In the genomic region with DNA sequence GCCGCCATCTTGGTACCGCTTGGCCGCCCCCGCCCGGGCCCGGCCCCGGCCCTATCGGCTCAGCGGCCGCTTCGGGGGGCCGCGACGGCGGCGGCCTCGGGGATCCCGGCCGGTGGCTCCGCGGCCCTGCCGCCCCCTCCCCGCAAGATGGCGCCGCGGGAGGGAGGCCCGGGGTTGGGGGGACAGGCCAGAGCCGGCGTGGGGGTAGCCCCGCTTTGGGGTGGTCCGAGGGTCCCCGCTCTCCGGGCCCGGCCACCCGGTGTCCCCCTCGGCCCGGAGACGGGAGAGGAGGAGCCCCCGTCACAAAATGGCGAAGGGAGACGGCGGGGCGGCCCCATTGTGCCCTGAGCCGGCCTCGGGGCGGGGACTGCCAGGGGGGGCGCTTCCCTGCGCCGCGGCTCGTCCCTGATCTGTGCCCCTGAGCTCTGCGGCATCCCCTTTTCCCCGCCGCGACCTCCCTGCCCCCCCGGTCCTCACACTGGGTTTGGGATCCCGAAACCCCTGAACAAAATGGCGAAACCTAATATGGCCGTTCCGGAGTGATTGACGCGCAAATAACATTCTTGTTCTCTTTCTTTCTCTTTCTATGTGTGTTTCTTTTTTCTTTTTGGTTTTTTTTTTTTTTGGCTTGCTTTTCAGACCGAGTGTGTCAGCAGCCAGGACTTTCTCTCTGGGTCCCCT, we compare ENCODE assay signal across 8 cellular contexts. TPM values are rescaled to one million over a fixed set of nuclear protein-coding genes. Genes with fewer than 3 reads are reported as not detected.
DNase-seq lines count a peak whose midpoint lies in the region; ATAC-seq, FAIRE-seq and TF ChIP-seq lines count a peak whose summit lies in the region.

No MANE protein-coding gene starts in this region.

- peak overlapping the region; percentile 96 for H3K4me3 ChIP-seq in ACC112 (ENCODE audit: low read depth, low read length)
- H3K4me3 ChIP-seq in kidney (ENCODE audit: low read length in 2 of 2) = peak overlapping the region; percentile 78 to 87

- peak overlapping the region; percentile 40 for H2AFZ ChIP-seq in ACC112 (ENCODE audit: low read length, unreplicated experiment)

- peaks cover 42% of the 10 kb centered on the region for H3K36me3 Mint-ChIP-seq in brain

- H3K4me1 ChIP-seq in ACC112 (ENCODE audit: control insufficient read depth, insufficient read depth, low read length, unreplicated experiment) (peaks cover 22% of the 10 kb centered on the region), kidney (ENCODE audit: control insufficient read depth in 1 of 2, insufficient read depth in 1 of 2, low read depth in 1 of 2, low read length in 2 of 2) (peaks cover 15 to 21% of the 10 kb centered on the region in 2 donors)

- H3K4me3 Mint-ChIP-seq in brain = peak overlapping the region; percentile 89 to 99 (median 93)

- H3K27me3 ChIP-seq in ACC112 (ENCODE audit: insufficient read depth, low read length) = no peaks in the 10 kb centered on the region

- H3K27ac ChIP-seq in ACC112 (ENCODE audit: low read depth, low read length) (peak overlapping the region; percentile 75), kidney (ENCODE audit: low read depth in 2 of 2, low read length in 2 of 2) (peak overlapping the region; percentile 97 to 99)

- peaks cover 49% of the 10 kb centered on the region for H3K4me1 Mint-ChIP-seq in brain

- DNase-seq in T-helper 9 cell = peak; percentile 46
- DNase-seq in kidney = peak; percentile 88
- peak in 3 of 4 experiments; percentile 32 to 42 (median 34) for DNase-seq in stimulated activated CD4-positive, alpha-beta T cell treated with anti-CD3 and anti-CD28 coated beads, Interleukin-1b, Interleukin-23, amount 100 ng/mL, for 24 hours (ENCODE audit: low read depth in 4 of 4, low spot score in 1 of 4)
- no peak for DNase-seq in dedifferentiated amniotic fluid mesenchymal stem cell (ENCODE audit: extremely low spot score)

- H3K27ac Mint-ChIP-seq in brain = peak overlapping the region; percentile 98 to 100 (median 99)

- intact Hi-C loops in kidney (cut with DNase I) = no loop called here

- H3K79me2 ChIP-seq in ACC112 (ENCODE audit: control insufficient read depth, insufficient read depth, low read length, unreplicated experiment) = peaks cover 60% of the 10 kb centered on the region

- H3K36me3 ChIP-seq in ACC112 (ENCODE audit: insufficient read depth, low read length) = peaks cover 28% of the 10 kb centered on the region
- H3K36me3 ChIP-seq in kidney (ENCODE audit: control insufficient read depth in 1 of 2, insufficient read depth in 2 of 2, low read length in 2 of 2) = peaks cover 0 to 5% of the 10 kb centered on the region in 2 donors

- H3K9me3 ChIP-seq in kidney (ENCODE audit: control insufficient read depth in 1 of 2, low read length in 2 of 2) = no peaks in the 10 kb centered on the region

- TF ChIP-seq CTCF in brain (conservative IDR thresholded peaks at IDR 0.05) = no peak
- no peak for TF ChIP-seq CTCF in kidney (IDR thresholded peaks at IDR 0.05; ENCODE audit: borderline replicate concordance, extremely low read depth, insufficient read depth)

- H3K9ac ChIP-seq in kidney (ENCODE audit: low read length in 2 of 2) = peak overlapping the region; percentile 83 to 95

- peak; percentile 7 for ATAC-seq in GM18520 (IDR thresholded peaks at IDR 0.05; ENCODE audit: unreplicated experiment)
- ATAC-seq in HG03354 (IDR thresholded peaks at IDR 0.05; ENCODE audit: poor library complexity, severe bottlenecking, unreplicated experiment) = peak; percentile 12

- H3K27me3 Mint-ChIP-seq in brain = peaks cover 20% of the 10 kb centered on the region

- H3K9me3 Mint-ChIP-seq in brain = no peaks in the 10 kb centered on the region

- no peak for FAIRE-seq in kidney (lab: Jason Lieb, UNC)

RNA-seq across cellular contexts. Expression of a gene that starts 1.0 kb away (rescaled TPM):
- 11.7 TPM for polyA plus RNA-seq in brain (ENCODE audit: insufficient read depth, low read depth, low replicate concordance)
- 77.0 TPM for total RNA-seq in kidney
- polyA plus RNA-seq in kidney (ENCODE audit: insufficient read depth, low read depth, low replicate concordance) = 14.7 TPM
